In the genomic region with DNA sequence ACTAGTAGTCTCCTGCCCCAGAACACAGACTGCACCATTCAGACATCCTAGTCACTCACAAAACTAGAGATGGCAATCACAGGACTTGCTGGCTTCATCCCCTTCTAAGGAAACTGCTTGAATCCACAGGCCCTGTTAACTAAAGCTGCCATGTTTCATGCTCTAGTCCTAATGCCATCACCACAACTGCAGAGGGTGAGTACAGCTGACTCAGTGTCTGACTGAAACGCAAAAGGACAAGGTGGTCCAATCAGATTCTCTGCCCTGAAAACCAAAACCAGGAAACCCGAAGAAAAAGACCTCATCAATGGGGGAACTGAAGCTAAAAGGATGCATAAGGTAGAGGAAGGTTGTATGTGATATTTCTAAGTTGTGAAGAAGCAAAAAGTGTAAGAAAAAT, we compare ENCODE assay signal across 31 cellular contexts.
"Had no signal": no experiment of that assay in that cellular context is flagged by ENCODE, and none has a peak within 500 bp of the region (broad histone marks: within the 10 kb centered on the region; RNA-seq: fewer than 3 reads in every experiment).

No MANE protein-coding gene starts in this region.

- ATAC-seq: activated CD8-positive, alpha-beta T cell treated with anti-CD3 and anti-CD28 coated beads for 36 hours; body of pancreas; K562; Right ventricle myocardium inferior; SK-N-SH treated with all-trans-retinoic acid at 6 μM for 48 hours; T-cell had no signal

- FAIRE-seq: astrocyte, K562, RCC 7860 had no signal

- H3K4me3 Mint-ChIP-seq: activated CD8-positive, alpha-beta T cell treated with anti-CD3 and anti-CD28 coated beads for 36 hours; activated naive CD4-positive, alpha-beta T cell treated with anti-CD3 and anti-CD28 coated beads for 36 hours; activated T-cell treated with anti-CD3 and anti-CD28 coated beads, Interleukin-2, amount 50 U/mL, for 24 hours; T-cell had no signal

- H3K4me3 ChIP-seq: adrenal gland, body of pancreas, breast epithelium, K562, PC-9 had no signal

- H3K27ac Mint-ChIP-seq: activated CD8-positive, alpha-beta T cell treated with anti-CD3 and anti-CD28 coated beads for 36 hours; activated naive CD4-positive, alpha-beta T cell treated with anti-CD3 and anti-CD28 coated beads for 36 hours; activated T-cell treated with anti-CD3 and anti-CD28 coated beads, Interleukin-2, amount 50 U/mL, for 24 hours; T-cell had no signal

- H3K9me3 Mint-ChIP-seq: activated CD8-positive, alpha-beta T cell treated with anti-CD3 and anti-CD28 coated beads for 36 hours; activated naive CD4-positive, alpha-beta T cell treated with anti-CD3 and anti-CD28 coated beads for 36 hours; activated T-cell treated with anti-CD3 and anti-CD28 coated beads, Interleukin-2, amount 50 U/mL, for 24 hours; T-cell had no signal

- H3K27me3 ChIP-seq: adrenal gland, body of pancreas, breast epithelium had no signal

- DNase-seq: activated CD4-positive, alpha-beta T cell treated with anti-CD3 and anti-CD28 coated beads for 1 hour; activated CD4-positive, alpha-beta T cell treated with anti-CD3 and anti-CD28 coated beads for 48 hours; activated CD4-positive, CD25-positive, alpha-beta regulatory T cell; activated CD8-positive, alpha-beta T cell treated with anti-CD3 and anti-CD28 coated beads for 36 hours; activated gamma-delta T cell treated with Interleukin-2 at 50 U/mL for 16 hours; activated naive CD4-positive, alpha-beta T cell treated with anti-CD3 and anti-CD28 coated beads for 36 hours; activated T-cell treated with anti-CD3 and anti-CD28 coated beads, Interleukin-2, amount 50 U/mL, for 24 hours; adrenal gland; body of pancreas; caudate nucleus; cerebellar nuclear complex; NCI-H1105; NCI-H1417 treated with DMSO at 0.1 percent for 48 hours; NCI-H187 treated with DMSO at 0.1 percent for 48 hours; NCI-H2081; NCI-H226; NCI-H446 treated with DMSO at 0.1 percent for 48 hours; NCI-H524; NK-92 treated with Interleukin-12 subunit alpha and Interleukin-12 subunit beta, amount 100 ng/mL, for 24 hours; PC-9; SIG-M5; T-cell; T-helper 2 cell; T-helper 9 cell; WERI-Rb-1 had no signal

- H3K27me3 Mint-ChIP-seq: activated CD8-positive, alpha-beta T cell treated with anti-CD3 and anti-CD28 coated beads for 36 hours; activated T-cell treated with anti-CD3 and anti-CD28 coated beads, Interleukin-2, amount 50 U/mL, for 24 hours; T-cell had no signal

- H3K4me1 Mint-ChIP-seq: T-cell had no signal
